ENCODE assay signal across 9 cellular contexts in the genomic region with DNA sequence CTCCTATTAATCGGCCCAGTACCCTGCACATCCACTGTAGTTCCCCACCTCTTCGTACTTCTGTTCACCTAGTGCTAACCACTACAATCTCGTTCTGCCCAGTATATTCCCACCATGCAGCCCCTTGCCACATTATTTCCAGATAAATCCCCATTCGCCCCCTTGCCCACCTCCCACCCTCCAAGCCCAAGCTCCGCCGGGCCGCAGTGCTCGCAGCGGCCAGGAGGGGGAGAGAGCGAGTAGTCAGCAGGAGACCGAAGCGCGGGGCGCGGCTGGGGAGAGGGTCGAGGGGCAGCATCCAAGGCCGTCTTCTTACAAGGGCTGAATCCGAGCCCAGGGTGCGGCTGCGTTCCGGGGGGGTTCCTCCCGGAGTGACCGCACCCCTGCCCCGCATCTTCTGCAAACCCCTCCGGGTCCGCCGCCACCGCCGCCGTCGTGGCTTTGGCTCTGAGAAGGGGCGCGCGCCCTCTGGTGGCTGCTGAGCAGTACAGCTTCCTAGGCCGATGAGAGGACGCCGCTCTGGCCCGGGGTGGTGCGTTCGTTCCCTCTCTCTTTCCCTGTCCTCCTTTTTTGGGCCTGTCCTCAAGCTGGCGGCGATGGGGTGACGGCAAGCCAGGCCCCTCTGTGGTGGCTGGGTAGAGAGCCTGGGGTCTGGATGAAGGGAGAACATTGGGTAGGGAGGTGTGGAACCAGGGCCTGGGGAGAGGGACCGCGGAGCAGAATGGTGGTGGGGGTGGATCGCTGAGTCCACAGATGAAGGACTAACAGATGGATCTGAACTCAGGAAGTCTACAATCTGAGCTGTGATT. TPM values are rescaled to one million over a fixed set of nuclear protein-coding genes. Genes with fewer than 3 reads are reported as not detected.
DNase-seq lines count a peak whose midpoint lies in the region; ATAC-seq and TF ChIP-seq lines count a peak whose summit lies in the region.
"Had no signal": no experiment of that assay in that cellular context is flagged by ENCODE, and none has a peak within 500 bp of the region (broad histone marks: within the 10 kb centered on the region; RNA-seq: fewer than 3 reads in every experiment).

No MANE protein-coding gene starts in this region.

- H2BK120ac ChIP-seq in neuronal stem cell (ENCODE audit: low read depth, low read length): peak overlapping the region; percentile 48

- H3K4me3 ChIP-seq in Caco-2 (ENCODE audit: low read depth, low read length) (peak overlapping the region; percentile 62), neuronal stem cell (ENCODE audit: low read length in 2 of 2) (peak overlapping the region; percentile 57 to 77)

- H3K36me3 ChIP-seq in Caco-2 (ENCODE audit: control insufficient read depth, insufficient read depth, low read length) (no peaks in the 10 kb centered on the region), neuronal stem cell (replicated peaks in 1 of 2; ENCODE audit: control insufficient read depth in 2 of 2, insufficient read depth in 2 of 2, low read length in 2 of 2) (no peaks in the 10 kb centered on the region)

- H3K4me1 Mint-ChIP-seq in Caco-2 (ENCODE audit: low read depth, unreplicated experiment): peaks cover 6% of the 10 kb centered on the region

- H3K36me3 Mint-ChIP-seq in Caco-2 (ENCODE audit: insufficient read depth, unreplicated experiment): no peaks in the 10 kb centered on the region

- peak overlapping the region; percentile 81 for H3K4me2 ChIP-seq in neuronal stem cell (ENCODE audit: insufficient read depth, low read length, poor library complexity, severe bottlenecking)

- DNase-seq in Caco-2 (peak; percentile 75 to 87), HUDEP-2 (lab: John Stamatoyannopoulos, UW; ENCODE audit: unreplicated experiment in 76 of 76) (peak in 65 of 76 experiments; percentile 4 to 97 (median 63)), RPMI8226 (peak; percentile 80), foreskin melanocyte (peak; percentile 49), neuronal stem cell (ENCODE audit: low spot score) (peak; percentile 85), superior temporal gyrus (ENCODE audit: extremely low spot score) (peak; percentile 85)
- DNase-seq in activated gamma-delta T cell treated with anti-CD3 and anti-CD28 coated beads, Interleukin-2, amount 50 U/mL, for 16 hours (ENCODE audit: low read depth): peak; percentile 74

- ATAC-seq in GM21360 (IDR thresholded peaks at IDR 0.05; ENCODE audit: unreplicated experiment): peak; percentile 61

- H3K9me3 ChIP-seq in Caco-2 (no peaks in the 10 kb centered on the region), neuronal stem cell (replicated peaks in 1 of 2; ENCODE audit: control insufficient read depth in 2 of 2, insufficient read depth in 1 of 2, low read depth in 1 of 2, low read length in 2 of 2) (no peaks in the 10 kb centered on the region)

- H3K27me3 Mint-ChIP-seq in Caco-2 (ENCODE audit: insufficient read depth, unreplicated experiment): no peaks in the 10 kb centered on the region

- peaks cover 9% of the 10 kb centered on the region; the same call in 1 of the 2 replicates for H3K4me1 ChIP-seq in Caco-2
- peaks cover 16 to 29% of the 10 kb centered on the region in 2 donors for H3K4me1 ChIP-seq in neuronal stem cell (ENCODE audit: control insufficient read depth in 2 of 2, insufficient read depth in 1 of 2, low read depth in 1 of 2, low read length in 2 of 2)

- H3K23ac ChIP-seq in neuronal stem cell (ENCODE audit: low read depth, low read length, poor library complexity): peak overlapping the region; percentile 68

- peak overlapping the region; percentile 82 for H2AK5ac ChIP-seq in neuronal stem cell (ENCODE audit: low read depth, low read length)

- H3K27ac Mint-ChIP-seq in Caco-2 (ENCODE audit: unreplicated experiment): peak overlapping the region; percentile 47

- peak overlapping the region; percentile 2 for H2BK15ac ChIP-seq in neuronal stem cell (ENCODE audit: low read length)

- CTCF ChIA-PET in Caco-2 (lab: Charles Lee): interaction anchor here (0.6 to 2.5 kb wide), 22 partner anchors 9 to 447 kb away, joined by 3 to 46 read pairs (median 4); a partner anchor contains a TSS

- POLR2A ChIA-PET in Caco-2 (lab: Charles Lee): interaction anchor here (1.0 kb wide), 1 partner anchor 117 kb away, joined by 4 read pairs; a partner anchor contains a TSS

- no TSS peak for BruUV-seq in Caco-2 (replicated peaks; lab: Mats Ljungman, UMichigan)

- peak overlapping the region; percentile 64 for H3K9ac ChIP-seq in neuronal stem cell (ENCODE audit: low read depth, low read length, poor library complexity)

- no peak overlapping the region for H3K4ac ChIP-seq in neuronal stem cell (ENCODE audit: low read length)

- intact Hi-C loops in Caco-2 (cut with micrococcal nuclease; ENCODE audit: unreplicated experiment): loop anchor here (1.0 kb wide), 1 partner anchor 132 kb away; no protein-coding TSS in a partner anchor

- H2AFZ ChIP-seq in neuronal stem cell (ENCODE audit: low read length): peak overlapping the region; percentile 99

- no peak overlapping the region for H2BK5ac ChIP-seq in neuronal stem cell (ENCODE audit: low read length)

- H4K91ac ChIP-seq in neuronal stem cell (ENCODE audit: low read depth, low read length, poor library complexity): no peak overlapping the region

- no peaks in the 10 kb centered on the region for H3K9me3 Mint-ChIP-seq in Caco-2 (ENCODE audit: unreplicated experiment)

- H3K14ac ChIP-seq in neuronal stem cell (ENCODE audit: low read length): no peak overlapping the region

- H3K27me3 ChIP-seq in Caco-2 (replicated peaks; ENCODE audit: control insufficient read depth, insufficient read depth, low read length) (no peaks in the 10 kb centered on the region), neuronal stem cell (ENCODE audit: control insufficient read depth in 3 of 3, insufficient read depth in 3 of 3, low read depth in 1 of 3, low read length in 3 of 3) (peaks cover 0 to 35% (median 20%) of the 10 kb centered on the region in 3 experiments)

- no peak overlapping the region for H3K27ac ChIP-seq in neuronal stem cell (replicated peaks; ENCODE audit: low read length)

- TF ChIP-seq CTCF in Caco-2 (IDR thresholded peaks at IDR 0.05; ENCODE audit: insufficient read depth in 1 of 2, low read depth in 1 of 2, low read length in 1 of 2, severe bottlenecking in 1 of 2, unreplicated experiment in 1 of 2): peak; percentile 86 to 99

- H2BK12ac ChIP-seq in neuronal stem cell (ENCODE audit: low read length): no peak overlapping the region

- H3K4me3 Mint-ChIP-seq in Caco-2 (ENCODE audit: unreplicated experiment): peak overlapping the region; percentile 67

- WGBS in neuronal stem cell (ENCODE audit: extremely low coverage in 2 of 2, insufficient read length in 2 of 2, insufficient replicate concordance in 1 of 2), 2 donors: no CpG with 5 or more reads among the region's 46 CpGs

- peak overlapping the region; percentile 92 for H3K18ac ChIP-seq in neuronal stem cell (ENCODE audit: low read length)

- H4K8ac ChIP-seq in neuronal stem cell (ENCODE audit: low read depth, low read length): no peak overlapping the region

- H3K79me1 ChIP-seq in neuronal stem cell (ENCODE audit: low read depth, low read length): no peaks in the 10 kb centered on the region

RNA-seq across cellular contexts. Expression of a gene that starts 30.0 kb away (rescaled TPM):
- total RNA-seq in Caco-2 (2022): 0.09 and 0.12 TPM in 2 replicates
- 0.92 TPM for polyA plus RNA-seq in neuronal stem cell (2013, experiment 1 of 2)
- 0.93 TPM for polyA plus RNA-seq in neuronal stem cell (2013, experiment 2 of 2)
- total RNA-seq: glomerular endothelial cell had no signal
